ENCODE assay signal across 10 cellular contexts in genomic region chr9:95189230-95190098, GRCh38.
A peak's percentile ranks its signal among the peaks of the same experiment; 100 is the strongest.
DNase-seq lines count a peak whose midpoint lies in the region; ATAC-seq and TF ChIP-seq lines count a peak whose summit lies in the region.
"Had no signal": no experiment of that assay in that cellular context is flagged by ENCODE, and none has a peak within 500 bp of the region (broad histone marks: within the 10 kb centered on the region; RNA-seq: fewer than 3 reads in every experiment).

No MANE protein-coding gene starts in this region.

- H3K27me3 Mint-ChIP-seq in immature natural killer cell (ENCODE audit: low read depth in 3 of 3), result peaks cover 0 to 3% (median 0%) of the 10 kb centered on the region in 3 donors

- no peak for TF ChIP-seq POLR2A in stomach (IDR thresholded peaks at IDR 0.05)

- H3K36me3 Mint-ChIP-seq in immature natural killer cell, result peaks cover 0 to 3% (median 0%) of the 10 kb centered on the region in 3 donors

- H3K4me1 Mint-ChIP-seq in immature natural killer cell, result peaks cover 30 to 31% of the 10 kb centered on the region in 2 donors

- H3K4me3 Mint-ChIP-seq in immature natural killer cell, result peak overlapping the region; percentile 12 to 70 (median 23)
- H3K4me3 Mint-ChIP-seq: H9 had no signal

- no peaks in the 10 kb centered on the region for H3K27me3 ChIP-seq in adipocyte (replicated peaks; ENCODE audit: control insufficient read depth, insufficient read depth, low read length)
- no peaks in the 10 kb centered on the region for H3K27me3 ChIP-seq in stomach

- H3K36me3 ChIP-seq in adipocyte (ENCODE audit: control insufficient read depth, insufficient read depth, low read length, severe bottlenecking) (no peaks in the 10 kb centered on the region), stomach (no peaks in the 10 kb centered on the region)

- peak overlapping the region; percentile 14 for H3K9ac ChIP-seq in adipocyte (ENCODE audit: low read length)

- H3K4me3 ChIP-seq in adipocyte (ENCODE audit: low read length) (no peak overlapping the region), stomach (peak overlapping the region in 1 of 4 donors; percentile 10)

- DNase-seq in NCI-H2227 (lab: John Stamatoyannopoulos, UW; ENCODE audit: unreplicated experiment) (peak; percentile 2), NCI-H2227 treated with DMSO at 0.1 percent for 48 hours (lab: John Stamatoyannopoulos, UW) (no peak), adipocyte (ENCODE audit: low read depth) (peak; percentile 91), immature natural killer cell (no peak), stomach (no peak), NCI-H1694 (lab: John Stamatoyannopoulos, UW) (no peak)
- DNase-seq: H9; stimulated activated CD8-positive, alpha-beta memory T cell treated with anti-CD3 and anti-CD28 coated beads, Interleukin-4, amount 100 ng/mL, for 48 hours had no signal

- ATAC-seq in HG03097 (IDR thresholded peaks at IDR 0.05; ENCODE audit: low FRiP score, unreplicated experiment) (no peak), HG03159 (IDR thresholded peaks at IDR 0.05; ENCODE audit: unreplicated experiment) (no peak)

- H3K9me3 ChIP-seq in adipocyte (ENCODE audit: control insufficient read depth, low read length) (no peaks in the 10 kb centered on the region), stomach (no peaks in the 10 kb centered on the region)

- 6 to 15% (median 6%) methylated on average over 7 of the region's 7 CpGs for WGBS in stomach, 5 donors

- intact Hi-C loops in stomach (cut with DNase I; ENCODE audit: low total_unique reads), result no loop called here

- H3K4me1 ChIP-seq in adipocyte (ENCODE audit: control insufficient read depth, insufficient read depth, low read length) (peaks cover 6% of the 10 kb centered on the region), stomach (peaks cover 3 to 32% (median 20%) of the 10 kb centered on the region in 4 donors)

- peak overlapping the region in 5 of 6 donors; percentile 35 to 70 (median 45) for H3K27ac Mint-ChIP-seq in immature natural killer cell

- TF ChIP-seq CTCF in stomach (IDR thresholded peaks at IDR 0.05), result no peak

- peak overlapping the region; percentile 14 to 74 (median 52) for H3K27ac ChIP-seq in stomach

- no peaks in the 10 kb centered on the region for H3K9me3 Mint-ChIP-seq in immature natural killer cell
- H3K9me3 Mint-ChIP-seq: H9 had no signal

- TF ChIP-seq EP300 in stomach (IDR thresholded peaks at IDR 0.05), result no peak

Comparison
In these comparisons a context has a peak if more than half of its experiments do, and no peak if none do; other contexts are left out.
1. DNase-seq: peak in NCI-H2227 (single experiment) and adipocyte (single experiment); none in NCI-H2227 treated with DMSO at 0.1 percent for 48 hours (single experiment), immature natural killer cell (0 of 3), stomach (single experiment) and NCI-H1694 (single experiment).